20 cellular contexts compared by ENCODE assay signal in genomic region chr17:6468051-6468790, GRCh38. TPM values are rescaled to one million over a fixed set of nuclear protein-coding genes. Genes with fewer than 3 reads are reported as not detected.
A peak's percentile ranks its signal among the peaks of the same experiment; 100 is the strongest.
DNase-seq lines count a peak whose midpoint lies in the region; ATAC-seq and TF ChIP-seq lines count a peak whose summit lies in the region.
"Had no signal": no experiment of that assay in that cellular context is flagged by ENCODE, and none has a peak within 500 bp of the region (broad histone marks: within the 10 kb centered on the region; RNA-seq: fewer than 3 reads in every experiment).

No MANE protein-coding gene starts in this region.

- no peak for TF ChIP-seq EP300 in transverse colon (IDR thresholded peaks at IDR 0.05; ENCODE audit: low read depth)

- H3K36me3 Mint-ChIP-seq in stimulated activated effector memory CD8-positive, alpha-beta T cell treated with anti-CD3 and anti-CD28 coated beads, Interleukin-12 subunit alpha, Interleukin-12 subunit beta, amount 100 ng/mL, for 72 hours, result no peaks in the 10 kb centered on the region
- H3K36me3 Mint-ChIP-seq: CD4-positive, CD25-positive, alpha-beta regulatory T cell; CD8-positive, alpha-beta memory T cell had no signal

- H3K9me3 ChIP-seq in iPS-15b (ENCODE audit: control insufficient read depth, insufficient read depth, low read length) (no peaks in the 10 kb centered on the region), transverse colon (no peaks in the 10 kb centered on the region)

- no peak overlapping the region for H3K27ac ChIP-seq in transverse colon
- H3K27ac ChIP-seq: BLaER1 treated with 17β-estradiol and CSF1 and Interleukin-3, amounts not matched to agents 10 nM and 100 nM had no signal

- H3K4me3 ChIP-seq in iPS-15b (ENCODE audit: low read depth, low read length) (no peak overlapping the region), transverse colon (no peak overlapping the region)
- H3K4me3 ChIP-seq: BLaER1 treated with 17β-estradiol and CSF1 and Interleukin-3, amounts not matched to agents 10 nM and 100 nM; GM23338 had no signal

- peak overlapping the region; percentile 37 for H3K9ac ChIP-seq in iPS-15b (ENCODE audit: low read depth, low read length)
- H3K9ac ChIP-seq: BLaER1 treated with 17β-estradiol and CSF1 and Interleukin-3, amounts not matched to agents 10 nM and 100 nM had no signal

- no peaks in the 10 kb centered on the region for H3K27me3 ChIP-seq in iPS-15b (ENCODE audit: control insufficient read depth, insufficient read depth, low read length)
- no peaks in the 10 kb centered on the region for H3K27me3 ChIP-seq in transverse colon
- H3K27me3 ChIP-seq: BLaER1 treated with 17β-estradiol and CSF1 and Interleukin-3, amounts not matched to agents 10 nM and 100 nM had no signal

- DNase-seq in G401 (ENCODE audit: low spot score), result peak; percentile 64
- DNase-seq in cerebellar cortex (ENCODE audit: low spot score), result peak; percentile 50
- DNase-seq in stimulated activated effector memory CD8-positive, alpha-beta T cell treated with anti-CD3 and anti-CD28 coated beads, Interleukin-12 subunit alpha, Interleukin-12 subunit beta, amount 100 ng/mL, for 72 hours (ENCODE audit: low spot score in 2 of 2), result no peak
- DNase-seq in NCI-H187 (lab: John Stamatoyannopoulos, UW), result no peak
- no peak for DNase-seq in transverse colon
- DNase-seq: CD4-positive, CD25-positive, alpha-beta regulatory T cell; CD8-positive, alpha-beta memory T cell; COR-L47; DMS 273 treated with DMSO at 0.1 percent for 48 hours; GDM1; H7; HFFc6 had no signal

- no peak overlapping the region for H3K4me3 Mint-ChIP-seq in stimulated activated effector memory CD8-positive, alpha-beta T cell treated with anti-CD3 and anti-CD28 coated beads, Interleukin-12 subunit alpha, Interleukin-12 subunit beta, amount 100 ng/mL, for 72 hours
- H3K4me3 Mint-ChIP-seq: B cell; CD4-positive, CD25-positive, alpha-beta regulatory T cell; CD8-positive, alpha-beta memory T cell; GM23338; HFFc6; IgD-negative memory B cell had no signal

- H3K4me1 ChIP-seq in iPS-15b (ENCODE audit: control insufficient read depth, insufficient read depth, low read length) (peaks cover 9% of the 10 kb centered on the region), transverse colon (peaks cover 0 to 3% (median 0%) of the 10 kb centered on the region in 4 donors)

- no peak for TF ChIP-seq CTCF in transverse colon (IDR thresholded peaks at IDR 0.05)

- no peak for TF ChIP-seq POLR2A in transverse colon (IDR thresholded peaks at IDR 0.05)

- H3K27ac Mint-ChIP-seq in stimulated activated effector memory CD8-positive, alpha-beta T cell treated with anti-CD3 and anti-CD28 coated beads, Interleukin-12 subunit alpha, Interleukin-12 subunit beta, amount 100 ng/mL, for 72 hours, result no peak overlapping the region
- H3K27ac Mint-ChIP-seq: B cell; CD8-positive, alpha-beta memory T cell; GM23338; HFFc6; IgD-negative memory B cell had no signal

- WGBS in transverse colon (ENCODE audit: low coverage in 1 of 2), 2 donors, result 89 to 92% methylated on average over 6 to 23 of the region's 23 CpGs

- H3K9me3 Mint-ChIP-seq in stimulated activated effector memory CD8-positive, alpha-beta T cell treated with anti-CD3 and anti-CD28 coated beads, Interleukin-12 subunit alpha, Interleukin-12 subunit beta, amount 100 ng/mL, for 72 hours, result no peaks in the 10 kb centered on the region
- H3K9me3 Mint-ChIP-seq: CD4-positive, CD25-positive, alpha-beta regulatory T cell; CD8-positive, alpha-beta memory T cell; GM23338; HFFc6 had no signal

- intact Hi-C loops in transverse colon (cut with DNase I; ENCODE audit: low total_unique reads), result no loop called here

- ATAC-seq in stimulated activated effector memory CD8-positive, alpha-beta T cell treated with anti-CD3 and anti-CD28 coated beads, Interleukin-12 subunit alpha, Interleukin-12 subunit beta, amount 100 ng/mL, for 72 hours, result peak; percentile 16
- ATAC-seq: GM23338, HCT116, HepG2 had no signal

- H3K36me3 ChIP-seq in iPS-15b (ENCODE audit: control insufficient read depth, insufficient read depth, low read length) (no peaks in the 10 kb centered on the region), transverse colon (no peaks in the 10 kb centered on the region)
- H3K36me3 ChIP-seq: BLaER1 treated with 17β-estradiol and CSF1 and Interleukin-3, amounts not matched to agents 10 nM and 100 nM had no signal

- H3K4me1 Mint-ChIP-seq in stimulated activated effector memory CD8-positive, alpha-beta T cell treated with anti-CD3 and anti-CD28 coated beads, Interleukin-12 subunit alpha, Interleukin-12 subunit beta, amount 100 ng/mL, for 72 hours, result peaks cover 5% of the 10 kb centered on the region
- H3K4me1 Mint-ChIP-seq: CD8-positive, alpha-beta memory T cell had no signal

- in situ Hi-C loops in G401 (cut with HindIII; ENCODE audit: low sequenced_read_pairs) (no loop called here), transverse colon (cut with MboI; ENCODE audit: low pct_ligation_motif_present in 1 of 4, low pct_unique_long_range_greater_than_20kb in 1 of 4, low sequenced_read_pairs in 3 of 4) (loop anchor here in 3 of 4 donors (25.0 kb wide), 1 partner anchor 169 kb away; the partner anchor contains the start of genes KIAA0753 (in 3 of the 3) and TXNDC17 (in 3 of the 3))

RNA-seq across cellular contexts. Expression of gene PIMREG, which starts 24.0 kb away (rescaled TPM):
- 66.5 and 72.7 TPM in 2 replicates for total RNA-seq in G401 (2014; rRNA removed; shearing (Covaris generic))
- 1 to 10 TPM in 1 of 4 donors, under 1 TPM in 2, not detected in 1; 0.41 to 8.4 (median 0.79) TPM for total RNA-seq in transverse colon
- total RNA-seq: B cell; CD4-positive, CD25-positive, alpha-beta regulatory T cell had no signal

RNA-seq across cellular contexts. Expression of gene AIPL1, which starts 33.3 kb away (rescaled TPM):
- not detected in 2 replicates for total RNA-seq in G401 (2014; rRNA removed; shearing (Covaris generic))
- total RNA-seq in transverse colon, result not detected
- total RNA-seq: A172; B cell; CD4-positive, CD25-positive, alpha-beta regulatory T cell; CD8-positive, alpha-beta memory T cell; HepG2; HFFc6 had no signal

Comparison
In these comparisons a context has a peak if more than half of its experiments do, and no peak if none do; other contexts are left out.
1. DNase-seq: peak in G401 (single experiment) and cerebellar cortex (single experiment); none in stimulated activated effector memory CD8-positive, alpha-beta T cell treated with anti-CD3 and anti-CD28 coated beads, Interleukin-12 subunit alpha, Interleukin-12 subunit beta, amount 100 ng/mL, for 72 hours (0 of 2), NCI-H187 (0 of 2) and transverse colon (single experiment).